Comparison of ENCODE assay signal across 9 cellular contexts in genomic region chr14:61510736-61511557, GRCh38.
A peak's percentile ranks its signal among the peaks of the same experiment; 100 is the strongest.
DNase-seq lines count a peak whose midpoint lies in the region; ATAC-seq, FAIRE-seq and TF ChIP-seq lines count a peak whose summit lies in the region.
"Had no signal": no experiment of that assay in that cellular context is flagged by ENCODE, and none has a peak within 500 bp of the region (broad histone marks: within the 10 kb centered on the region; RNA-seq: fewer than 3 reads in every experiment).

No MANE protein-coding gene starts in this region.

- intact Hi-C loops in GM12878 (cut with micrococcal nuclease; ENCODE audit: unreplicated experiment) = no loop called here

- H4K20me1 ChIP-seq in BLaER1 treated with 17β-estradiol and CSF1 and Interleukin-3, amounts not matched to agents 10 nM and 100 nM = no peaks in the 10 kb centered on the region
- no peaks in the 10 kb centered on the region for H4K20me1 ChIP-seq in GM12878 (ENCODE audit: control insufficient read depth, insufficient read depth)

- H3K4me1 ChIP-seq in BLaER1 treated with 17β-estradiol and CSF1 and Interleukin-3, amounts not matched to agents 10 nM and 100 nM = peaks cover 46 to 99% (median 53%) of the 10 kb centered on the region in 10 experiments
- H3K4me1 ChIP-seq in GM12878 (ENCODE audit: control insufficient read depth, insufficient read depth, low read length) (no peaks in the 10 kb centered on the region), neutrophil (ENCODE audit: control insufficient read depth in 1 of 2, insufficient read depth in 1 of 2, low read depth in 1 of 2, low read length in 1 of 2) (peaks cover 14% of the 10 kb centered on the region in 2 experiments)

- no peaks in the 10 kb centered on the region for H3K79me2 ChIP-seq in GM12878 (ENCODE audit: control insufficient read depth, insufficient read depth, low read length)

- DNase-seq in GM12878 (ENCODE audit: low read depth, low spot score) = no peak
- DNase-seq in putamen (ENCODE audit: low spot score) = no peak
- DNase-seq in medulla oblongata (ENCODE audit: extremely low spot score) = no peak
- DNase-seq: effector CD8-positive, alpha-beta T cell had no signal

- ATAC-seq in GM12878 = peak; percentile 37
- no peak for ATAC-seq in HG02642 (IDR thresholded peaks at IDR 0.05; ENCODE audit: poor library complexity, unreplicated experiment)
- no peak for ATAC-seq in GM18520 (IDR thresholded peaks at IDR 0.05; ENCODE audit: unreplicated experiment)

- POLR2A ChIA-PET in GM12878 (lab: Charles Lee) = interaction anchor here (0.6 kb wide), 1 partner anchor 22 kb away, joined by 4 read pairs; no protein-coding TSS in a partner anchor

- no TSS peak for BruUV-seq in GM12878 (replicated peaks; lab: Mats Ljungman, UMichigan)

- H3K4me1 Mint-ChIP-seq in IgD-negative memory B cell = peaks cover 30 to 44% (median 33%) of the 10 kb centered on the region in 3 donors

- SMC1A ChIA-PET in GM12878 (lab: Charles Lee; ENCODE audit: uncharacterized antibody, unreplicated experiment) = interaction anchor here (1.3 to 2.5 kb wide), 3 partner anchors 7 to 13 kb away, joined by 3 to 12 read pairs (median 7); no protein-coding TSS in a partner anchor

- no peaks in the 10 kb centered on the region for H3K27me3 ChIP-seq in BLaER1 treated with 17β-estradiol and CSF1 and Interleukin-3, amounts not matched to agents 10 nM and 100 nM
- H3K27me3 ChIP-seq in GM12878 (replicated peaks in 1 of 2; ENCODE audit: control insufficient read depth in 2 of 2, insufficient read depth in 2 of 2, low read length in 1 of 2) = no peaks in the 10 kb centered on the region
- H3K27me3 ChIP-seq in neutrophil = no peaks in the 10 kb centered on the region

- H3K4me3 Mint-ChIP-seq in IgD-negative memory B cell = no peak overlapping the region

- TF ChIP-seq POLR2A in GM12878 (IDR thresholded peaks at IDR 0.05; ENCODE audit: low read depth, low read length) = no peak

- no peak for TF ChIP-seq RAD21 in GM12878 (IDR thresholded peaks at IDR 0.05; ENCODE audit: insufficient read depth, low read depth, low read length)

- peaks cover 0 to 22% (median 0%) of the 10 kb centered on the region in 11 experiments; a peak in 5 of 22 replicates for H3K36me3 ChIP-seq in BLaER1 treated with 17β-estradiol and CSF1 and Interleukin-3, amounts not matched to agents 10 nM and 100 nM
- H3K36me3 ChIP-seq in GM12878 (ENCODE audit: control insufficient read depth in 2 of 2, insufficient read depth in 2 of 2, low read length in 1 of 2) = peaks cover 3 to 18% of the 10 kb centered on the region in 2 experiments; a peak in 2 of 4 replicates
- H3K36me3 ChIP-seq in neutrophil = no peaks in the 10 kb centered on the region

- 89% methylated on average over 6 of the region's 6 CpGs for WGBS in GM12878 (ENCODE audit: insufficient coverage, insufficient replicate concordance, low lambda C conversion rate, missing lambda C conversion rate)

- H3K36me3 Mint-ChIP-seq in IgD-negative memory B cell = no peaks in the 10 kb centered on the region

- peak overlapping the region in 3 of 11 experiments; percentile 15 to 44 (median 24); a peak in 2 of 22 replicates for H3K9ac ChIP-seq in BLaER1 treated with 17β-estradiol and CSF1 and Interleukin-3, amounts not matched to agents 10 nM and 100 nM
- no peak overlapping the region for H3K9ac ChIP-seq in GM12878 (ENCODE audit: control insufficient read depth, insufficient read depth, low read length)

- peaks cover 0 to 3% (median 0%) of the 10 kb centered on the region in 3 donors for H3K9me3 Mint-ChIP-seq in IgD-negative memory B cell

- CTCF ChIA-PET in GM12878 (lab: Yijun Ruan, JAX) = interaction anchor here (1.0 to 1.1 kb wide), 2 partner anchors 35 to 327 kb away, joined by 3 read pairs; no protein-coding TSS in a partner anchor

- no peaks in the 10 kb centered on the region; a peak in 1 of 22 replicates for H3K9me3 ChIP-seq in BLaER1 treated with 17β-estradiol and CSF1 and Interleukin-3, amounts not matched to agents 10 nM and 100 nM (replicated peaks in 1 of 11)
- H3K9me3 ChIP-seq in GM12878 (replicated peaks; ENCODE audit: control insufficient read depth, insufficient read depth, low read length) (no peaks in the 10 kb centered on the region), neutrophil (no peaks in the 10 kb centered on the region)

- in situ Hi-C loops in GM12878 (cut with MboI) = no loop called here

- RAD21 ChIA-PET in GM12878 (lab: Charles Lee; ENCODE audit: unreplicated experiment) = no interaction called here

- TF ChIP-seq CTCF in GM12878 (IDR thresholded peaks at IDR 0.05 in 2 of 3, conservative IDR thresholded peaks at IDR 0.05 in 1 of 3; ENCODE audit: control insufficient read depth in 2 of 3, extremely low read depth in 1 of 3, insufficient read depth in 1 of 3, low read depth in 3 of 3, low read length in 3 of 3) (no peak), neutrophil (IDR thresholded peaks at IDR 0.05) (no peak)

- no peak for TF ChIP-seq EP300 in GM12878 (IDR thresholded peaks at IDR 0.05; ENCODE audit: borderline replicate concordance in 1 of 2, control insufficient read depth in 1 of 2, low read depth in 2 of 2, low read length in 2 of 2)

- no peak overlapping the region for H2AFZ ChIP-seq in GM12878 (ENCODE audit: control insufficient read depth, low read depth, low read length)

- H3K27ac ChIP-seq in BLaER1 treated with 17β-estradiol and CSF1 and Interleukin-3, amounts not matched to agents 10 nM and 100 nM = peak overlapping the region in 5 of 11 experiments; percentile 15 to 61 (median 45); a peak in 6 of 22 replicates
- H3K27ac ChIP-seq in GM12878 (ENCODE audit: control insufficient read depth, insufficient read depth) (no peak overlapping the region), neutrophil (peak overlapping the region; percentile 51)

- FAIRE-seq in GM12878 (lab: Jason Lieb, UNC) = no peak

- H3K4me3 ChIP-seq in BLaER1 treated with 17β-estradiol and CSF1 and Interleukin-3, amounts not matched to agents 10 nM and 100 nM = peak overlapping the region in 1 of 10 experiments; percentile 0; a peak in 1 of 20 replicates
- H3K4me3 ChIP-seq in GM12878 (no peak overlapping the region), neutrophil (ENCODE audit: low read depth in 1 of 2, low read length in 1 of 2) (no peak overlapping the region)

- H3K27me3 Mint-ChIP-seq in IgD-negative memory B cell = no peaks in the 10 kb centered on the region

- peak overlapping the region; percentile 32 to 91 (median 53) for H3K4me2 ChIP-seq in BLaER1 treated with 17β-estradiol and CSF1 and Interleukin-3, amounts not matched to agents 10 nM and 100 nM
- H3K4me2 ChIP-seq in GM12878 (ENCODE audit: control insufficient read depth, insufficient read depth) = no peak overlapping the region

- H3K27ac Mint-ChIP-seq in IgD-negative memory B cell = peak overlapping the region in 2 of 3 donors; percentile 59 to 85

TF ChIP-seq in GM12878, 131 proteins besides CTCF, POLR2A, EP300 and RAD21:
- TF ChIP-seq E4F1 (IDR thresholded peaks at IDR 0.05; ENCODE audit: borderline replicate concordance, partially characterized antibody) = no peak
- TF ChIP-seq HDAC6 (IDR thresholded peaks at IDR 0.05; ENCODE audit: unreplicated experiment) = no peak
- TF ChIP-seq GABPA (IDR thresholded peaks at IDR 0.05; ENCODE audit: low read depth) = no peak
- TF ChIP-seq ZNF207 (IDR thresholded peaks at IDR 0.05; ENCODE audit: borderline replicate concordance) = no peak
